ENCODE assay signal across 9 cellular contexts in genomic region chr2:28413152-28413895, GRCh38. TPM values are rescaled to one million over a fixed set of nuclear protein-coding genes. Genes with fewer than 3 reads are reported as not detected.
DNase-seq lines count a peak whose midpoint lies in the region; ATAC-seq and TF ChIP-seq lines count a peak whose summit lies in the region.
"Had no signal": no experiment of that assay in that cellular context is flagged by ENCODE, and none has a peak within 500 bp of the region (broad histone marks: within the 10 kb centered on the region; RNA-seq: fewer than 3 reads in every experiment).

No MANE protein-coding gene starts in this region.

- H3K4me3 ChIP-seq in HAP-1, result no peak overlapping the region
- H3K4me3 ChIP-seq: lung had no signal

- intact Hi-C loops in MCF 10A (cut with micrococcal nuclease), result no loop called here

- H3K27ac Mint-ChIP-seq in MCF 10A (ENCODE audit: low read depth, unreplicated experiment), result peak overlapping the region; percentile 19
- no peak overlapping the region for H3K27ac Mint-ChIP-seq in T-helper 2 cell treated with Interferon-gamma antibody and Interleukin-4, amounts not matched to agents 5 μg/mL and 100 μg/mL, for 36 hours

- in situ Hi-C loops in HAP-1 (cut with MboI; ENCODE audit: low sequenced_read_pairs), result no loop called here

- H3K36me3 Mint-ChIP-seq in MCF 10A (ENCODE audit: insufficient read depth, unreplicated experiment), result no peaks in the 10 kb centered on the region
- peaks cover 52% of the 10 kb centered on the region for H3K36me3 Mint-ChIP-seq in T-helper 2 cell treated with Interferon-gamma antibody and Interleukin-4, amounts not matched to agents 5 μg/mL and 100 μg/mL, for 36 hours (ENCODE audit: low read depth)

- CTCF ChIA-PET in MCF 10A (lab: Yijun Ruan, JAX), result interaction anchor here (0.6 to 1.5 kb wide), 3 partner anchors 40 to 368 kb away, joined by 3 to 8 read pairs (median 4); no protein-coding TSS in a partner anchor

- no peak for ATAC-seq in GM18498 (IDR thresholded peaks at IDR 0.05; ENCODE audit: unreplicated experiment)

- no peaks in the 10 kb centered on the region for H3K9me3 ChIP-seq in HAP-1

- no peaks in the 10 kb centered on the region for H3K27me3 Mint-ChIP-seq in MCF 10A (ENCODE audit: insufficient read depth, unreplicated experiment)
- no peaks in the 10 kb centered on the region for H3K27me3 Mint-ChIP-seq in T-helper 2 cell treated with Interferon-gamma antibody and Interleukin-4, amounts not matched to agents 5 μg/mL and 100 μg/mL, for 36 hours (ENCODE audit: low read depth)

- H3K27me3 ChIP-seq in HAP-1 (ENCODE audit: low read depth), result no peaks in the 10 kb centered on the region

- no peaks in the 10 kb centered on the region for H3K4me1 ChIP-seq in HAP-1

- H3K4me3 Mint-ChIP-seq in MCF 10A (ENCODE audit: unreplicated experiment), result no peak overlapping the region
- H3K4me3 Mint-ChIP-seq in T-helper 2 cell treated with Interferon-gamma antibody and Interleukin-4, amounts not matched to agents 5 μg/mL and 100 μg/mL, for 36 hours, result no peak overlapping the region

- H3K9me3 Mint-ChIP-seq in MCF 10A (ENCODE audit: unreplicated experiment), result no peaks in the 10 kb centered on the region
- H3K9me3 Mint-ChIP-seq in T-helper 2 cell treated with Interferon-gamma antibody and Interleukin-4, amounts not matched to agents 5 μg/mL and 100 μg/mL, for 36 hours, result no peaks in the 10 kb centered on the region

- no peak for TF ChIP-seq CTCF in MCF 10A (IDR thresholded peaks at IDR 0.05; ENCODE audit: unreplicated experiment)

- H3K36me3 ChIP-seq in HAP-1 (replicated peaks), result no peaks in the 10 kb centered on the region

- peaks cover 24% of the 10 kb centered on the region for H3K4me1 Mint-ChIP-seq in MCF 10A (ENCODE audit: insufficient read depth, unreplicated experiment)
- peaks cover 35% of the 10 kb centered on the region for H3K4me1 Mint-ChIP-seq in T-helper 2 cell treated with Interferon-gamma antibody and Interleukin-4, amounts not matched to agents 5 μg/mL and 100 μg/mL, for 36 hours (ENCODE audit: low read depth)

- DNase-seq in COLO668 (lab: John Stamatoyannopoulos, UW; ENCODE audit: unreplicated experiment) (peak; percentile 84), NCI-H1417 treated with DMSO at 0.1 percent for 48 hours (lab: John Stamatoyannopoulos, UW) (peak; percentile 49), MCF 10A (ENCODE audit: unreplicated experiment) (no peak), myocyte (ENCODE audit: low read depth) (peak; percentile 99), HAP-1 (ENCODE audit: low spot score in 2 of 2) (no peak), epidermal melanocyte (ENCODE audit: insufficient read length, low spot score) (no peak)
- DNase-seq in T-helper 2 cell treated with Interferon-gamma antibody and Interleukin-4, amounts not matched to agents 5 μg/mL and 100 μg/mL, for 36 hours (ENCODE audit: low spot score), result no peak

- POLR2A ChIA-PET in MCF 10A (lab: Yijun Ruan, JAX), result interaction anchor here (0.7 to 4.4 kb wide), 15 partner anchors 8 to 710 kb away, joined by 3 to 22 read pairs (median 4); no protein-coding TSS in a partner anchor

- no TSS peak for BruUV-seq in MCF 10A (replicated peaks; lab: Mats Ljungman, UMichigan)

RNA-seq across cellular contexts. Expression of gene FOSL2, which starts 20.7 kb away (rescaled TPM):
- total RNA-seq in MCF 10A (2022), result 122 and 141 TPM in 2 replicates
- 106 and 124 TPM in 2 replicates for total RNA-seq in myocyte
- 58.3 TPM for polyA plus RNA-seq in myocyte (2012)

Comparison
In these comparisons a context has a peak if more than half of its experiments do, and no peak if none do; other contexts are left out.
1. DNase-seq: peak in COLO668 (single experiment), NCI-H1417 treated with DMSO at 0.1 percent for 48 hours (single experiment) and myocyte (single experiment); none in MCF 10A (single experiment), HAP-1 (0 of 2), epidermal melanocyte (single experiment) and T-helper 2 cell treated with Interferon-gamma antibody and Interleukin-4, amounts not matched to agents 5 μg/mL and 100 μg/mL, for 36 hours (single experiment).